In the genomic region with DNA sequence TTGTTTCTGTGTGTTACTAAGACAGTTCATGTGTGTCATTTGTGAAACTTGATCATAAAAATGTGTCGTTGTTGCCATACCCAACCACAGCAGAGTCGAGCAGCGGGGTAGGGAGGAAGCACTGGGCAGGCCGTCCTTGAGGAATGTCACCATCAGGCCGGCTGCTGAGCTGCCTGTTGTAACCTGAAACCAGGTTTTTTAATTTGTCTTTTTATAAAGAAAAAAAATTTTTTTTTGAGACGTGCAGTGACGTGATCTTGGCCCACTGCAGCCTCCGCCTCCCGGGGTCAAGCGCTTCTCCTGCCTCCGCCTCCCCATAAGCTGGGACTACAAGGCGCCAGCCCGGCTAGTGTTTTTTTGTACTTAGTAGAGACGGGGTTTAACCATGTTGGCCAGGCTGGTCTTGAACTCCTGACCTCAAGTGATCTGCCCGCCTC, we compare ENCODE assay signal across 8 cellular contexts.
DNase-seq lines count a peak whose midpoint lies in the region; ATAC-seq lines count a peak whose summit lies in the region.

No MANE protein-coding gene starts in this region.

- H3K4me1 ChIP-seq in HUES48 (ENCODE audit: control insufficient read depth, insufficient read depth, low read length) (peaks cover 32% of the 10 kb centered on the region), iPS-20b (ENCODE audit: insufficient read depth, low read length) (peaks cover 16% of the 10 kb centered on the region)

- H3K36me3 ChIP-seq in HUES48 (ENCODE audit: control insufficient read depth, insufficient read depth, low read length) (peaks cover 29% of the 10 kb centered on the region), iPS-20b (ENCODE audit: insufficient read depth, low read depth, low read length) (peaks cover 28% of the 10 kb centered on the region)

- peak; percentile 76 for DNase-seq in AG20443 (ENCODE audit: low spot score)
- peak; percentile 32 for DNase-seq in amniotic epithelial cell (ENCODE audit: low read depth)
- no peak for DNase-seq in stimulated activated effector memory CD8-positive, alpha-beta T cell treated with anti-CD3 and anti-CD28 coated beads, Interleukin-12 subunit alpha, Interleukin-12 subunit beta, amount 100 ng/mL, for 72 hours (ENCODE audit: low spot score in 2 of 2)
- no peak for DNase-seq in NK-92 (lab: John Stamatoyannopoulos, UW; ENCODE audit: unreplicated experiment)

- H3K4me3 ChIP-seq in HUES48 (ENCODE audit: low read depth, low read length), result peak overlapping the region; percentile 91
- H3K4me3 ChIP-seq in iPS-20b (ENCODE audit: low read length), result peak overlapping the region; percentile 88

- H3K27me3 ChIP-seq in HUES48 (ENCODE audit: control insufficient read depth, insufficient read depth, low read length), result no peaks in the 10 kb centered on the region
- no peaks in the 10 kb centered on the region for H3K27me3 ChIP-seq in iPS-20b (ENCODE audit: insufficient read depth, low read length)

- ATAC-seq in GM18511 (IDR thresholded peaks at IDR 0.05; ENCODE audit: unreplicated experiment) (peak; percentile 8), GM19467 (IDR thresholded peaks at IDR 0.05; ENCODE audit: unreplicated experiment) (no peak)
- no peak for ATAC-seq in stimulated activated effector memory CD8-positive, alpha-beta T cell treated with anti-CD3 and anti-CD28 coated beads, Interleukin-12 subunit alpha, Interleukin-12 subunit beta, amount 100 ng/mL, for 72 hours

- H3K27ac ChIP-seq in HUES48 (ENCODE audit: low read depth, low read length) (peak overlapping the region; percentile 87), iPS-20b (ENCODE audit: low read length) (no peak overlapping the region)

- peaks cover 42% of the 10 kb centered on the region for H3K36me3 Mint-ChIP-seq in stimulated activated effector memory CD8-positive, alpha-beta T cell treated with anti-CD3 and anti-CD28 coated beads, Interleukin-12 subunit alpha, Interleukin-12 subunit beta, amount 100 ng/mL, for 72 hours

- peak overlapping the region; percentile 85 for H3K9ac ChIP-seq in HUES48 (ENCODE audit: low read depth, low read length)
- peak overlapping the region; percentile 91 for H3K9ac ChIP-seq in iPS-20b (ENCODE audit: low read depth, low read length)

- no peaks in the 10 kb centered on the region for H3K9me3 Mint-ChIP-seq in stimulated activated effector memory CD8-positive, alpha-beta T cell treated with anti-CD3 and anti-CD28 coated beads, Interleukin-12 subunit alpha, Interleukin-12 subunit beta, amount 100 ng/mL, for 72 hours

- H3K27ac Mint-ChIP-seq in stimulated activated effector memory CD8-positive, alpha-beta T cell treated with anti-CD3 and anti-CD28 coated beads, Interleukin-12 subunit alpha, Interleukin-12 subunit beta, amount 100 ng/mL, for 72 hours, result peak overlapping the region; percentile 95

- peaks cover 33% of the 10 kb centered on the region for H3K4me1 Mint-ChIP-seq in stimulated activated effector memory CD8-positive, alpha-beta T cell treated with anti-CD3 and anti-CD28 coated beads, Interleukin-12 subunit alpha, Interleukin-12 subunit beta, amount 100 ng/mL, for 72 hours

- H3K9me3 ChIP-seq in HUES48 (ENCODE audit: control insufficient read depth, insufficient read depth, low read length) (no peaks in the 10 kb centered on the region), iPS-20b (ENCODE audit: insufficient read depth, low read depth, low read length) (no peaks in the 10 kb centered on the region)

- peak overlapping the region; percentile 86 for H3K4me3 Mint-ChIP-seq in stimulated activated effector memory CD8-positive, alpha-beta T cell treated with anti-CD3 and anti-CD28 coated beads, Interleukin-12 subunit alpha, Interleukin-12 subunit beta, amount 100 ng/mL, for 72 hours

Comparison
In these comparisons a context has a peak if more than half of its experiments do, and no peak if none do; other contexts are left out.
1. DNase-seq: peak in AG20443 (single experiment) and amniotic epithelial cell (single experiment); none in stimulated activated effector memory CD8-positive, alpha-beta T cell treated with anti-CD3 and anti-CD28 coated beads, Interleukin-12 subunit alpha, Interleukin-12 subunit beta, amount 100 ng/mL, for 72 hours (0 of 2) and NK-92 (single experiment).